8 cellular contexts compared by ENCODE assay signal in genomic region chr20:58893355-58894151, GRCh38. TPM values are rescaled to one million over a fixed set of nuclear protein-coding genes. Genes with fewer than 3 reads are reported as not detected.
DNase-seq lines count a peak whose midpoint lies in the region; TF ChIP-seq lines count a peak whose summit lies in the region.

No MANE protein-coding gene starts in this region.

- H3K27me3 Mint-ChIP-seq in progenitor cell of endocrine pancreas: no peaks in the 10 kb centered on the region

- DNase-seq in dorsolateral prefrontal cortex (no peak), progenitor cell of endocrine pancreas (ENCODE audit: low spot score, unreplicated experiment) (no peak), AG08396 (ENCODE audit: low spot score) (no peak), GM13976 (ENCODE audit: low spot score) (no peak), NCI-H2029 treated with DMSO at 0.1 percent for 48 hours (lab: John Stamatoyannopoulos, UW) (no peak), colonic mucosa (no peak)

- H3K36me3 ChIP-seq in OCI-LY1 (ENCODE audit: insufficient read depth, low read length): peaks cover 36% of the 10 kb centered on the region; the same call in 1 of the 2 replicates
- H3K36me3 ChIP-seq in colonic mucosa: no peaks in the 10 kb centered on the region

- peak overlapping the region; percentile 58 for H3K4me3 ChIP-seq in GM12875 (ENCODE audit: low read depth, low read length)
- peak overlapping the region; percentile 75 for H3K4me3 ChIP-seq in OCI-LY1 (ENCODE audit: low read depth, low read length, poor library complexity, severe bottlenecking)
- H3K4me3 ChIP-seq in dorsolateral prefrontal cortex: peak overlapping the region in 58 of 59 donors; percentile 12 to 85 (median 76)
- H3K4me3 ChIP-seq in colonic mucosa: no peak overlapping the region

- H2AFZ ChIP-seq in OCI-LY1 (ENCODE audit: low read length): no peak overlapping the region

- H3K4me1 ChIP-seq in OCI-LY1 (ENCODE audit: insufficient read depth, low read length, severe bottlenecking): peaks cover 59% of the 10 kb centered on the region
- peaks cover 14% of the 10 kb centered on the region for H3K4me1 ChIP-seq in colonic mucosa

- H3K4me3 Mint-ChIP-seq in progenitor cell of endocrine pancreas (ENCODE audit: low read depth): peak overlapping the region; percentile 97

- peaks cover 16% of the 10 kb centered on the region for H3K36me3 Mint-ChIP-seq in progenitor cell of endocrine pancreas (ENCODE audit: insufficient read depth)

- H3K4me1 Mint-ChIP-seq in progenitor cell of endocrine pancreas (ENCODE audit: low read depth): peaks cover 43% of the 10 kb centered on the region

- peak overlapping the region; percentile 86 for H3K4me2 ChIP-seq in OCI-LY1 (ENCODE audit: low read length)

- peaks cover 64% of the 10 kb centered on the region for H3K79me2 ChIP-seq in OCI-LY1 (ENCODE audit: insufficient read depth, low read length)

- H4K20me1 ChIP-seq in OCI-LY1 (ENCODE audit: insufficient read depth, low read length): no peaks in the 10 kb centered on the region

- H3K9ac ChIP-seq in OCI-LY1 (ENCODE audit: low read length) (peak overlapping the region; percentile 84), colonic mucosa (ENCODE audit: low read depth in 2 of 2, low read length in 2 of 2) (no peak overlapping the region)

- no peaks in the 10 kb centered on the region for H3K9me3 Mint-ChIP-seq in progenitor cell of endocrine pancreas (ENCODE audit: low read depth)

- intact Hi-C loops in dorsolateral prefrontal cortex (cut with DNase I) (no loop called here), colonic mucosa (cut with DNase I) (no loop called here)

- peak overlapping the region; percentile 96 for H3K27ac Mint-ChIP-seq in progenitor cell of endocrine pancreas

- no peaks in the 10 kb centered on the region for H3K9me3 ChIP-seq in OCI-LY1 (ENCODE audit: low read length)
- H3K9me3 ChIP-seq in colonic mucosa: no peaks in the 10 kb centered on the region

- no peaks in the 10 kb centered on the region for H3K27me3 ChIP-seq in OCI-LY1 (ENCODE audit: insufficient read depth, low read length)
- H3K27me3 ChIP-seq in dorsolateral prefrontal cortex: no peaks in the 10 kb centered on the region
- no peaks in the 10 kb centered on the region for H3K27me3 ChIP-seq in colonic mucosa

- H3F3A ChIP-seq in OCI-LY1 (ENCODE audit: insufficient read depth, low read length): peaks cover 7% of the 10 kb centered on the region; the same call in 1 of the 2 replicates

- no peaks in the 10 kb centered on the region for H3K9me2 ChIP-seq in OCI-LY1 (ENCODE audit: low read depth, low read length)

- in situ Hi-C loops in GM13976 (cut with MboI; ENCODE audit: low sequenced_read_pairs, unreplicated experiment): no loop called here

- no peak for TF ChIP-seq CTCF in GM12875 (IDR thresholded peaks at IDR 0.05; ENCODE audit: borderline replicate concordance, insufficient read depth, low read depth, low read length)
- TF ChIP-seq CTCF in OCI-LY1 (IDR thresholded peaks at IDR 0.05; ENCODE audit: low read length): no peak
- no peak for TF ChIP-seq CTCF in dorsolateral prefrontal cortex (IDR thresholded peaks at IDR 0.05 in 54 of 56, conservative IDR thresholded peaks at IDR 0.05 in 2 of 56; ENCODE audit: low read depth in 1 of 56, partially characterized antibody in 56 of 56)
- no peak for TF ChIP-seq CTCF in progenitor cell of endocrine pancreas (IDR thresholded peaks at IDR 0.05; ENCODE audit: unreplicated experiment)
- no peak for TF ChIP-seq CTCF in GM13976 (IDR thresholded peaks at IDR 0.05; ENCODE audit: borderline replicate concordance, control extremely low read depth, extremely low read depth, insufficient read depth, missing control alignments)
- no peak for TF ChIP-seq CTCF in colonic mucosa (IDR thresholded peaks at IDR 0.05)

- H3K27ac ChIP-seq in OCI-LY1 (ENCODE audit: low read depth, low read length, poor library complexity, severe bottlenecking): peak overlapping the region; percentile 90
- peak overlapping the region in 53 of 59 donors; percentile 25 to 99 (median 95) for H3K27ac ChIP-seq in dorsolateral prefrontal cortex
- no peak overlapping the region for H3K27ac ChIP-seq in colonic mucosa

RNA-seq across cellular contexts. Expression of gene GNAS, which starts 41.0 kb away (rescaled TPM):
- 1,000 to 10,000 TPM in 119 of 120 experiments, 100 to 1,000 TPM in 1; 843 to 2,758 (median 1,845) TPM for total RNA-seq in dorsolateral prefrontal cortex
- total RNA-seq in progenitor cell of endocrine pancreas: 1,570 and 1,613 TPM in 2 replicates
- 100 to 1,000 TPM; 683 to 715 TPM for total RNA-seq in colonic mucosa

RNA-seq across cellular contexts. Expression of gene GNAS-AS1, which starts 42.9 kb away (rescaled TPM):
- total RNA-seq in dorsolateral prefrontal cortex (1 to 10 TPM in 36 of 120 experiments, under 1 TPM in 76, not detected in 8; 0.19 to 2.7 (median 0.78) TPM), progenitor cell of endocrine pancreas (4.3 and 4.4 TPM in 2 replicates), colonic mucosa (1 to 10 TPM in 1 of 2 donors, under 1 TPM in 1; 0.88 to 1.7 TPM)
